In genomic region chr11:36885154-36885553, GRCh38 we compare ENCODE assay signal across 20 cellular contexts.
A peak's percentile ranks its signal among the peaks of the same experiment; 100 is the strongest.
DNase-seq lines count a peak whose midpoint lies in the region; ATAC-seq and TF ChIP-seq lines count a peak whose summit lies in the region.
"Had no signal": no experiment of that assay in that cellular context is flagged by ENCODE, and none has a peak within 500 bp of the region (broad histone marks: within the 10 kb centered on the region; RNA-seq: fewer than 3 reads in every experiment).

No MANE protein-coding gene starts in this region.

- no peaks in the 10 kb centered on the region for H3K36me3 ChIP-seq in heart right ventricle
- H3K36me3 ChIP-seq: BE2C had no signal

- no peak overlapping the region for H3K27ac ChIP-seq in heart right ventricle

- H3K4me3 ChIP-seq in GM12865 (ENCODE audit: low read depth, low read length): no peak overlapping the region
- no peak overlapping the region for H3K4me3 ChIP-seq in heart right ventricle

- H3K27me3 ChIP-seq in heart right ventricle: no peaks in the 10 kb centered on the region
- H3K27me3 ChIP-seq: BE2C had no signal

- DNase-seq in GM12865 (ENCODE audit: low read depth) (peak; percentile 19), sciatic nerve (ENCODE audit: low spot score) (no peak), heart right ventricle (no peak)
- DNase-seq in activated CD4-positive, alpha-beta T cell treated with anti-CD3 and anti-CD28 coated beads, Interleukin-2, amount 50 U/mL, for 4 hours: no peak
- DNase-seq: 8988T; BE2C; C1 segment of cervical spinal cord; CD4-positive, CD25-positive, alpha-beta regulatory T cell; CD8-positive, alpha-beta memory T cell; COR-L47; DMS 273 treated with DMSO at 0.1 percent for 48 hours; DND-41; EL; H9; Karpas-422; KBM-7 had no signal

- ATAC-seq in GM19035 (IDR thresholded peaks at IDR 0.05; ENCODE audit: unreplicated experiment) (peak; percentile 54), HG03565 (IDR thresholded peaks at IDR 0.05; ENCODE audit: unreplicated experiment) (peak; percentile 52), sciatic nerve (no peak), HG03097 (IDR thresholded peaks at IDR 0.05; ENCODE audit: low FRiP score, unreplicated experiment) (no peak), heart right ventricle (no peak)
- ATAC-seq: HepG2 had no signal

- no peak for TF ChIP-seq CTCF in GM12865 (IDR thresholded peaks at IDR 0.05; ENCODE audit: insufficient read depth, low read depth, low read length, missing control alignments)
- TF ChIP-seq CTCF in heart right ventricle (IDR thresholded peaks at IDR 0.05): no peak

- intact Hi-C loops in sciatic nerve (cut with DNase I): no loop called here
- intact Hi-C loops in heart right ventricle (cut with DNase I): no loop called here

- H3K9me3 ChIP-seq in heart right ventricle: no peaks in the 10 kb centered on the region
- H3K9me3 ChIP-seq: BE2C had no signal

- no peaks in the 10 kb centered on the region for H3K4me1 ChIP-seq in heart right ventricle
- H3K4me1 ChIP-seq: BE2C had no signal

- WGBS in heart right ventricle, 2 donors: 93 to 95% methylated on average over 3 of the region's 3 CpGs

Comparison
In these comparisons a context has a peak if more than half of its experiments do, and no peak if none do; other contexts are left out.
1. ATAC-seq: peak in GM19035 (single experiment) and HG03565 (single experiment); none in sciatic nerve (single experiment), HG03097 (single experiment) and heart right ventricle (0 of 8).